In genomic region chr1:153617677-153618076, GRCh38 we compare ENCODE assay signal across 8 cellular contexts. TPM values are rescaled to one million over a fixed set of nuclear protein-coding genes. Genes with fewer than 3 reads are reported as not detected.
DNase-seq lines count a peak whose midpoint lies in the region; ATAC-seq, FAIRE-seq and TF ChIP-seq lines count a peak whose summit lies in the region.

No MANE protein-coding gene starts in this region.

- H3K27me3 ChIP-seq in Panc1 (ENCODE audit: control insufficient read depth, insufficient read depth, low read length): no peaks in the 10 kb centered on the region
- no peaks in the 10 kb centered on the region for H3K27me3 ChIP-seq in astrocyte (ENCODE audit: insufficient read depth, low read length)
- no peaks in the 10 kb centered on the region for H3K27me3 ChIP-seq in right lobe of liver

- H2AFZ ChIP-seq in astrocyte (ENCODE audit: low read depth, low read length): no peak overlapping the region

- no peak overlapping the region for H3K9ac ChIP-seq in astrocyte (ENCODE audit: low read length)

- no peaks in the 10 kb centered on the region for H3K9me3 ChIP-seq in HEK293 (ENCODE audit: control insufficient read depth, insufficient read depth, low read depth, low read length)
- H3K9me3 ChIP-seq in Panc1 (ENCODE audit: control insufficient read depth, insufficient read depth, low read depth, low read length): no peaks in the 10 kb centered on the region
- no peaks in the 10 kb centered on the region for H3K9me3 ChIP-seq in astrocyte (ENCODE audit: insufficient read depth, low read depth, low read length)
- no peaks in the 10 kb centered on the region for H3K9me3 ChIP-seq in right lobe of liver

- no TSS peak for BruUV-seq in Panc1 (replicated peaks; lab: Mats Ljungman, UMichigan)

- POLR2A ChIA-PET in HEK293 (lab: Yijun Ruan, JAX): interaction anchor here (2.3 to 3.7 kb wide), 2 partner anchors 9 to 17 kb away, joined by 15 to 17 read pairs; partner anchors contain the start of genes CHTOP and S100A13
- POLR2A ChIA-PET in Panc1 (lab: Charles Lee): interaction anchor here (1.0 kb wide), 1 partner anchor 10 kb away, joined by 3 read pairs; the partner anchor contains the start of gene S100A13

- no peak overlapping the region for H3K4me2 ChIP-seq in astrocyte (ENCODE audit: low read length)

- no peaks in the 10 kb centered on the region for H4K20me1 ChIP-seq in astrocyte (ENCODE audit: insufficient read depth, low read length)

- no peak overlapping the region for H3K4me3 Mint-ChIP-seq in activated CD8-positive, alpha-beta memory T cell treated with anti-CD3 and anti-CD28 coated beads, Interleukin-2, amount 10 ng/mL, durations not matched to agents 7 days and 5 days
- H3K4me3 Mint-ChIP-seq in astrocyte (ENCODE audit: unreplicated experiment): no peak overlapping the region

- peaks cover 8% of the 10 kb centered on the region for H3K79me2 ChIP-seq in astrocyte (ENCODE audit: insufficient read depth, low read length)

- no peak for ATAC-seq in activated CD8-positive, alpha-beta memory T cell treated with anti-CD3 and anti-CD28 coated beads, Interleukin-2, amount 10 ng/mL, durations not matched to agents 7 days and 5 days
- ATAC-seq in Panc1 (peak; percentile 83), right lobe of liver (peak in 3 of 4 donors; percentile 63 to 69 (median 68)), HG03469 (IDR thresholded peaks at IDR 0.05; ENCODE audit: unreplicated experiment) (no peak), GM21576 (IDR thresholded peaks at IDR 0.05; ENCODE audit: unreplicated experiment) (no peak)

- TF ChIP-seq POLR2A in right lobe of liver (IDR thresholded peaks at IDR 0.05): no peak

- no peak overlapping the region for H3K27ac Mint-ChIP-seq in activated CD8-positive, alpha-beta memory T cell treated with anti-CD3 and anti-CD28 coated beads, Interleukin-2, amount 10 ng/mL, durations not matched to agents 7 days and 5 days
- H3K27ac Mint-ChIP-seq in astrocyte (ENCODE audit: unreplicated experiment): peak overlapping the region; percentile 47

- H3K4me1 Mint-ChIP-seq in activated CD8-positive, alpha-beta memory T cell treated with anti-CD3 and anti-CD28 coated beads, Interleukin-2, amount 10 ng/mL, durations not matched to agents 7 days and 5 days: no peaks in the 10 kb centered on the region
- no peaks in the 10 kb centered on the region for H3K4me1 Mint-ChIP-seq in astrocyte (ENCODE audit: low read depth, unreplicated experiment)

- H3K9me3 Mint-ChIP-seq in activated CD8-positive, alpha-beta memory T cell treated with anti-CD3 and anti-CD28 coated beads, Interleukin-2, amount 10 ng/mL, durations not matched to agents 7 days and 5 days (ENCODE audit: low read depth): no peaks in the 10 kb centered on the region
- peaks cover 2% of the 10 kb centered on the region for H3K9me3 Mint-ChIP-seq in astrocyte (ENCODE audit: unreplicated experiment)

- no peak for FAIRE-seq in astrocyte (lab: Jason Lieb, UNC)

- CTCF ChIA-PET in activated CD8-positive, alpha-beta memory T cell treated with anti-CD3 and anti-CD28 coated beads, Interleukin-2, amount 10 ng/mL, durations not matched to agents 7 days and 5 days (lab: Charles Lee): no interaction called here
- CTCF ChIA-PET in HEK293 (lab: Yijun Ruan, JAX): interaction anchor here (2.4 kb wide), 1 partner anchor 10 kb away, joined by 18 read pairs; the partner anchor contains the start of genes S100A1 and S100A13
- CTCF ChIA-PET in Panc1 (lab: Charles Lee): interaction anchor here (1.0 to 3.0 kb wide), 3 partner anchors 10 to 107 kb away, joined by 3 to 13 read pairs (median 12); partner anchors contain the start of gene S100A13

- WGBS in right lobe of liver (ENCODE audit: insufficient coverage, low coverage, low lambda C conversion rate, missing lambda C conversion rate): 0% methylated on average over 3 of the region's 6 CpGs

- H3K36me3 Mint-ChIP-seq in activated CD8-positive, alpha-beta memory T cell treated with anti-CD3 and anti-CD28 coated beads, Interleukin-2, amount 10 ng/mL, durations not matched to agents 7 days and 5 days: no peaks in the 10 kb centered on the region
- H3K36me3 Mint-ChIP-seq in astrocyte (ENCODE audit: low read depth, unreplicated experiment): peaks cover 17% of the 10 kb centered on the region

- H3K27ac ChIP-seq in HEK293 (ENCODE audit: extremely low read depth, low read depth, low read length) (no peak overlapping the region), Panc1 (ENCODE audit: low read length) (peak overlapping the region; percentile 66), astrocyte (ENCODE audit: low read depth, low read length) (no peak overlapping the region), right lobe of liver (no peak overlapping the region)

- no peak for TF ChIP-seq CTCF in HEK293 (tag by site-specific recombination; IDR thresholded peaks at IDR 0.05)
- TF ChIP-seq CTCF in Panc1 (IDR thresholded peaks at IDR 0.05): peak; percentile 56
- TF ChIP-seq CTCF in astrocyte (IDR thresholded peaks at IDR 0.05; ENCODE audit: insufficient read depth, low read depth, low read length): peak; percentile 39
- TF ChIP-seq CTCF in right lobe of liver (IDR thresholded peaks at IDR 0.05): peak in 3 of 4 donors; percentile 59 to 89 (median 66)

- no peaks in the 10 kb centered on the region for H3K27me3 Mint-ChIP-seq in activated CD8-positive, alpha-beta memory T cell treated with anti-CD3 and anti-CD28 coated beads, Interleukin-2, amount 10 ng/mL, durations not matched to agents 7 days and 5 days
- no peaks in the 10 kb centered on the region for H3K27me3 Mint-ChIP-seq in astrocyte (ENCODE audit: low read depth, unreplicated experiment)

- in situ Hi-C loops in Panc1 (cut with HindIII; ENCODE audit: low pct_unique_long_range_greater_than_20kb, low sequenced_read_pairs): loop anchor here (25.0 kb wide), 1 partner anchor 255 kb away; the partner anchor contains the start of gene S100A9

- peaks cover 0 to 28% of the 10 kb centered on the region in 2 experiments; a peak in 2 of 3 replicates for H3K36me3 ChIP-seq in HEK293 (ENCODE audit: control insufficient read depth in 2 of 2, insufficient read depth in 1 of 2, low read length in 2 of 2)
- no peaks in the 10 kb centered on the region for H3K36me3 ChIP-seq in Panc1 (ENCODE audit: control insufficient read depth, insufficient read depth, low read length)
- peaks cover 19% of the 10 kb centered on the region for H3K36me3 ChIP-seq in astrocyte (ENCODE audit: insufficient read depth, low read length)
- no peaks in the 10 kb centered on the region for H3K36me3 ChIP-seq in right lobe of liver

- peak in 2 of 3 experiments; percentile 55 to 79 for DNase-seq in activated CD8-positive, alpha-beta memory T cell treated with anti-CD3 and anti-CD28 coated beads for 48 hours (ENCODE audit: low read depth in 2 of 3, low spot score in 2 of 3)
- DNase-seq in activated CD8-positive, alpha-beta memory T cell treated with anti-CD3 and anti-CD28 coated beads, Interleukin-2, amount 10 ng/mL, durations not matched to agents 7 days and 5 days: no peak
- DNase-seq in Panc1 (ENCODE audit: low read depth, low spot score): no peak
- no peak for DNase-seq in astrocyte (ENCODE audit: low read depth)
- DNase-seq in right lobe of liver: peak; percentile 85 to 87 (median 86)

- intact Hi-C loops in Panc1 (cut with micrococcal nuclease; ENCODE audit: unreplicated experiment) (loop anchor here (2.0 to 5.0 kb wide), 2 partner anchors 45 to 105 kb away; no protein-coding TSS in a partner anchor), right lobe of liver (cut with DNase I) (no loop called here)

- H3K4me3 ChIP-seq in HEK293 (ENCODE audit: low read depth, low read length) (no peak overlapping the region), Panc1 (ENCODE audit: low read depth in 2 of 2, low read length in 2 of 2) (no peak overlapping the region), astrocyte (ENCODE audit: insufficient read depth, low read depth, low read length) (no peak overlapping the region), right lobe of liver (no peak overlapping the region)

- H3K4me1 ChIP-seq in HEK293 (ENCODE audit: control insufficient read depth, insufficient read depth, low read length) (no peaks in the 10 kb centered on the region), Panc1 (ENCODE audit: control insufficient read depth, insufficient read depth, low read length) (peaks cover 9% of the 10 kb centered on the region), astrocyte (ENCODE audit: insufficient read depth, low read length) (peaks cover 3% of the 10 kb centered on the region), right lobe of liver (peaks cover 0 to 27% (median 10%) of the 10 kb centered on the region in 4 donors)

TF ChIP-seq in HEK293, 187 proteins besides CTCF, POLR2A, EP300 and RAD21:
- TF ChIP-seq ZNF335 (tag by site-specific recombination; conservative IDR thresholded peaks at IDR 0.05): 0 out of 2 replicates have a peak, but pooled peaks have one; percentile 29
- TF ChIP-seq ZBTB8A (tag by site-specific recombination; IDR thresholded peaks at IDR 0.05): no peak

RNA-seq across cellular contexts. Expression of gene S100A14, which starts 1.6 kb away (rescaled TPM):
- total RNA-seq in activated CD8-positive, alpha-beta memory T cell treated with anti-CD3 and anti-CD28 coated beads, Interleukin-2, amount 10 ng/mL, durations not matched to agents 7 days and 5 days: not detected
- 0.57 TPM for total RNA-seq in Panc1 (2021; ENCODE audit: unreplicated experiment)
- not detected for polyA plus RNA-seq in Panc1 (2012; ENCODE audit: insufficient read length)
- 0.38 and 0.57 TPM in 2 replicates for total RNA-seq in astrocyte
- 10 to 100 TPM in 2 of 6 experiments, 1 to 10 TPM in 4; 1.8 to 14.0 (median 5.2) TPM for total RNA-seq in right lobe of liver

RNA-seq across cellular contexts. Expression of gene S100A16, which starts 4.7 kb away (rescaled TPM):
- not detected for total RNA-seq in activated CD8-positive, alpha-beta memory T cell treated with anti-CD3 and anti-CD28 coated beads, Interleukin-2, amount 10 ng/mL, durations not matched to agents 7 days and 5 days
- total RNA-seq in Panc1 (2021; ENCODE audit: unreplicated experiment) (61.6 TPM), astrocyte (48.8 and 54.4 TPM in 2 replicates), right lobe of liver (100 to 1,000 TPM in 2 of 6 experiments, 10 to 100 TPM in 4; 55.9 to 151 (median 71.8) TPM)
- polyA plus RNA-seq in Panc1 (2012; ENCODE audit: insufficient read length): 95.0 TPM

RNA-seq across cellular contexts. Expression of gene S100A13, which starts 9.6 kb away (rescaled TPM):
- total RNA-seq in activated CD8-positive, alpha-beta memory T cell treated with anti-CD3 and anti-CD28 coated beads, Interleukin-2, amount 10 ng/mL, durations not matched to agents 7 days and 5 days: 1 to 10 TPM; 6.0 to 7.0 TPM
- total RNA-seq in Panc1 (2021; ENCODE audit: unreplicated experiment) (111 TPM), astrocyte (134 and 172 TPM in 2 replicates), right lobe of liver (10 to 100 TPM; 10.4 to 24.5 (median 21.9) TPM)
- polyA plus RNA-seq in Panc1 (2012; ENCODE audit: insufficient read length): 218 TPM

RNA-seq across cellular contexts. Expression of gene S100A1, which starts 10.6 kb away (rescaled TPM):
- not detected for total RNA-seq in activated CD8-positive, alpha-beta memory T cell treated with anti-CD3 and anti-CD28 coated beads, Interleukin-2, amount 10 ng/mL, durations not matched to agents 7 days and 5 days
- 2.9 TPM for total RNA-seq in Panc1 (2021; ENCODE audit: unreplicated experiment)
- polyA plus RNA-seq in Panc1 (2012; ENCODE audit: insufficient read length): 8.0 TPM
- total RNA-seq in astrocyte: 1.7 and 4.1 TPM in 2 replicates
- 1 to 10 TPM in 3 of 6 experiments, under 1 TPM in 3; 0.40 to 2.1 (median 1.0) TPM for total RNA-seq in right lobe of liver

RNA-seq across cellular contexts. Expression of gene CHTOP, which starts 16.2 kb away (rescaled TPM):
- 10 to 100 TPM; 83.8 to 89.1 TPM for total RNA-seq in activated CD8-positive, alpha-beta memory T cell treated with anti-CD3 and anti-CD28 coated beads, Interleukin-2, amount 10 ng/mL, durations not matched to agents 7 days and 5 days
- total RNA-seq in Panc1 (2021; ENCODE audit: unreplicated experiment) (87.0 TPM), astrocyte (46.7 and 56.4 TPM in 2 replicates), right lobe of liver (10 to 100 TPM; 21.9 to 29.7 (median 26.0) TPM)
- 94.2 TPM for polyA plus RNA-seq in Panc1 (2012; ENCODE audit: insufficient read length)

Comparison
In these comparisons a context has a peak if more than half of its experiments do, and no peak if none do; other contexts are left out.
1. DNase-seq: peak in activated CD8-positive, alpha-beta memory T cell treated with anti-CD3 and anti-CD28 coated beads for 48 hours (2 of 3) and right lobe of liver (3 of 3); none in activated CD8-positive, alpha-beta memory T cell treated with anti-CD3 and anti-CD28 coated beads, Interleukin-2, amount 10 ng/mL, durations not matched to agents 7 days and 5 days (single experiment), Panc1 (single experiment) and astrocyte (single experiment).
2. ATAC-seq: peak in Panc1 (single experiment) and right lobe of liver (3 of 4); none in activated CD8-positive, alpha-beta memory T cell treated with anti-CD3 and anti-CD28 coated beads, Interleukin-2, amount 10 ng/mL, durations not matched to agents 7 days and 5 days (single experiment), HG03469 (single experiment) and GM21576 (single experiment).
3. RNA of gene S100A16, which starts 4.7 kb away (total RNA-seq): 55.9 to 151 TPM in right lobe of liver, 61.6 TPM in Panc1 (single experiment) and 48.8 to 54.4 TPM in astrocyte; not detected in activated CD8-positive, alpha-beta memory T cell treated with anti-CD3 and anti-CD28 coated beads, Interleukin-2, amount 10 ng/mL, durations not matched to agents 7 days and 5 days; every median in the first group is over 10 times any median in the second.